ENCODE assay signal across 19 cellular contexts in the genomic region with DNA sequence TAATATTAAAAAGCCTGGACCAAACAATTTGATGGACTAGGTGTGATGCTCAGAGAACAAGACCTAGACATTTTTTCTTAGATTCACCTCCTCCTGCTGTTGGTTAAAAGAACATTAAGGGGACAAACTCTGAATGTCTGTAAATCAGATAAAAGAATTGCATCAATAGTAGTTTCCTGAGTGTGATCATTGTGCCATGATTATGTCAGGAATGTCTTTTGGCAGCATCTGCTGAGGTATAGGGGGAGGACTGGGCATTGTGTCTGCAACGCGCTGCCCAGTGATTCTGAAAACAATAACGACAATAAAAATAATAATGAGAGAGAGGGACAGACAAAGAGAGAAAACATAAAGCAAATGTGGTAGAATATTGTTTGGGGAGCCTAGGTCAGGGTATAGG. TPM values are rescaled to one million over a fixed set of nuclear protein-coding genes. Genes with fewer than 3 reads are reported as not detected.
DNase-seq lines count a peak whose midpoint lies in the region; TF ChIP-seq lines count a peak whose summit lies in the region.
"Had no signal": no experiment of that assay in that cellular context is flagged by ENCODE, and none has a peak within 500 bp of the region (broad histone marks: within the 10 kb centered on the region; RNA-seq: fewer than 3 reads in every experiment).

No MANE protein-coding gene starts in this region.

- no peak overlapping the region for H2BK12ac ChIP-seq in neuronal stem cell (ENCODE audit: low read length)

- H3K14ac ChIP-seq in neuronal stem cell (ENCODE audit: low read length), result no peak overlapping the region

- H3K27me3 ChIP-seq in neuronal stem cell (ENCODE audit: control insufficient read depth in 3 of 3, insufficient read depth in 3 of 3, low read depth in 1 of 3, low read length in 3 of 3) (peaks cover 0 to 20% (median 2%) of the 10 kb centered on the region in 3 experiments), sigmoid colon (peaks cover 0 to 2% (median 0%) of the 10 kb centered on the region in 3 donors)
- H3K27me3 ChIP-seq: ovary, tibial artery had no signal

- H3K9me3 ChIP-seq in neuronal stem cell (replicated peaks in 1 of 2; ENCODE audit: control insufficient read depth in 2 of 2, insufficient read depth in 1 of 2, low read depth in 1 of 2, low read length in 2 of 2) (no peaks in the 10 kb centered on the region), sigmoid colon (no peaks in the 10 kb centered on the region)
- H3K9me3 ChIP-seq: BLaER1 treated with 17β-estradiol and CSF1 and Interleukin-3, amounts not matched to agents 10 nM and 100 nM; left ventricle myocardium inferior; ovary; tibial artery had no signal

- no peak for TF ChIP-seq CTCF in sigmoid colon (IDR thresholded peaks at IDR 0.05)

- no peak overlapping the region for H2BK120ac ChIP-seq in neuronal stem cell (ENCODE audit: low read depth, low read length)

- no CpG with 5 or more reads among the region's 3 CpGs for WGBS in neuronal stem cell (ENCODE audit: extremely low coverage in 2 of 2, insufficient read length in 2 of 2, insufficient replicate concordance in 1 of 2), 2 donors
- WGBS in sigmoid colon, 2 donors, result 79 to 85% methylated on average over 3 of the region's 3 CpGs

- no peak overlapping the region for H3K23ac ChIP-seq in neuronal stem cell (ENCODE audit: low read depth, low read length, poor library complexity)

- no peak overlapping the region for H4K91ac ChIP-seq in neuronal stem cell (ENCODE audit: low read depth, low read length, poor library complexity)

- no peak overlapping the region for H2AK5ac ChIP-seq in neuronal stem cell (ENCODE audit: low read depth, low read length)

- H3K4me3 ChIP-seq in neuronal stem cell (ENCODE audit: low read length in 2 of 2) (no peak overlapping the region), sigmoid colon (no peak overlapping the region)
- H3K4me3 ChIP-seq: BLaER1 treated with 17β-estradiol and CSF1 and Interleukin-3, amounts not matched to agents 10 nM and 100 nM; left ventricle myocardium inferior; ovary; tibial artery had no signal

- peaks cover 0 to 8% of the 10 kb centered on the region in 2 donors for H3K4me1 ChIP-seq in neuronal stem cell (ENCODE audit: control insufficient read depth in 2 of 2, insufficient read depth in 1 of 2, low read depth in 1 of 2, low read length in 2 of 2)
- no peaks in the 10 kb centered on the region for H3K4me1 ChIP-seq in sigmoid colon
- H3K4me1 ChIP-seq: left ventricle myocardium inferior, tibial artery had no signal

- peak overlapping the region; percentile 18 for H2AFZ ChIP-seq in neuronal stem cell (ENCODE audit: low read length)

- H3K27ac ChIP-seq in neuronal stem cell (replicated peaks; ENCODE audit: low read length) (no peak overlapping the region), sigmoid colon (no peak overlapping the region)
- H3K27ac ChIP-seq: BLaER1 treated with 17β-estradiol and CSF1 and Interleukin-3, amounts not matched to agents 10 nM and 100 nM; HL-60; left ventricle myocardium inferior; ovary; tibial artery had no signal

- TF ChIP-seq POLR2A in sigmoid colon (IDR thresholded peaks at IDR 0.05), result no peak

- H3K79me1 ChIP-seq in neuronal stem cell (ENCODE audit: low read depth, low read length), result no peaks in the 10 kb centered on the region

- DNase-seq in GM03348 (ENCODE audit: low spot score), result peak; percentile 65
- peak; percentile 9 for DNase-seq in LHCN-M2 (ENCODE audit: low read depth)
- DNase-seq in astrocyte of the hippocampus (ENCODE audit: low read depth, low spot score), result peak; percentile 58
- no peak for DNase-seq in neuronal stem cell (ENCODE audit: low spot score)
- DNase-seq in sigmoid colon, result no peak
- DNase-seq in stimulated activated CD4-positive, alpha-beta T cell treated with anti-CD3 and anti-CD28 coated beads, Interleukin-4, amount 100 ng/mL, for 24 hours, result no peak
- no peak for DNase-seq in NCI-H1436 (lab: John Stamatoyannopoulos, UW)
- DNase-seq: activated naive CD4-positive, alpha-beta T cell treated with Interleukin-2 at 50 U/mL for 16 hours; DMS 273 treated with DMSO at 0.1 percent for 48 hours; effector memory CD4-positive, alpha-beta T cell; KG1; left ventricle myocardium inferior; NCI-H1105; NCI-H2171; ovary; small intestine; tibial artery had no signal

- H3K4ac ChIP-seq in neuronal stem cell (ENCODE audit: low read length), result no peak overlapping the region

- no peak overlapping the region for H3K4me2 ChIP-seq in neuronal stem cell (ENCODE audit: insufficient read depth, low read length, poor library complexity, severe bottlenecking)

- no peak overlapping the region for H3K9ac ChIP-seq in neuronal stem cell (ENCODE audit: low read depth, low read length, poor library complexity)
- H3K9ac ChIP-seq: BLaER1 treated with 17β-estradiol and CSF1 and Interleukin-3, amounts not matched to agents 10 nM and 100 nM had no signal

- H3K18ac ChIP-seq in neuronal stem cell (ENCODE audit: low read length), result no peak overlapping the region

- intact Hi-C loops in sigmoid colon (cut with DNase I), result no loop called here

- H2BK15ac ChIP-seq in neuronal stem cell (ENCODE audit: low read length), result no peak overlapping the region

- H4K8ac ChIP-seq in neuronal stem cell (ENCODE audit: low read depth, low read length), result no peak overlapping the region

- no peak for TF ChIP-seq EP300 in sigmoid colon (IDR thresholded peaks at IDR 0.05)

- no peak overlapping the region for H2BK5ac ChIP-seq in neuronal stem cell (ENCODE audit: low read length)

- H3K36me3 ChIP-seq in neuronal stem cell (replicated peaks in 1 of 2; ENCODE audit: control insufficient read depth in 2 of 2, insufficient read depth in 2 of 2, low read length in 2 of 2), result no peaks in the 10 kb centered on the region
- no peaks in the 10 kb centered on the region for H3K36me3 ChIP-seq in sigmoid colon
- H3K36me3 ChIP-seq: BLaER1 treated with 17β-estradiol and CSF1 and Interleukin-3, amounts not matched to agents 10 nM and 100 nM; left ventricle myocardium inferior; ovary; tibial artery had no signal

RNA-seq across cellular contexts. Expression of a gene that starts 6.9 kb away (rescaled TPM):
- total RNA-seq in LHCN-M2 (2014; rRNA removed), result 0.13 and 0.29 TPM in 2 replicates
- 0.19 TPM for polyA plus RNA-seq in LHCN-M2 (2012)
- polyA plus RNA-seq in neuronal stem cell (2013, experiment 1 of 2), result 0.14 TPM
- 0.08 TPM for polyA plus RNA-seq in neuronal stem cell (2013, experiment 2 of 2)
- not detected for total RNA-seq in sigmoid colon
- polyA plus RNA-seq in sigmoid colon, result not detected
- total RNA-seq: left ventricle myocardium inferior had no signal

RNA-seq across cellular contexts. Expression of a gene that starts 13.3 kb away (rescaled TPM):
- total RNA-seq in LHCN-M2 (2014; rRNA removed) (not detected in 2 replicates), sigmoid colon (not detected)
- polyA plus RNA-seq in LHCN-M2 (2012), result not detected
- not detected for polyA plus RNA-seq in neuronal stem cell (2013, experiment 1 of 2)
- polyA plus RNA-seq in neuronal stem cell (2013, experiment 2 of 2), result not detected
- polyA plus RNA-seq in sigmoid colon, result under 1 TPM in 1 of 3 donors, not detected in 2; 0.16 TPM
- total RNA-seq: left ventricle myocardium inferior, ovary had no signal
- polyA plus RNA-seq: ovary, small intestine had no signal

RNA-seq across cellular contexts. Expression of a gene that starts 46.8 kb away (rescaled TPM):
- 13.9 and 19.0 TPM in 2 replicates for total RNA-seq in LHCN-M2 (2014; rRNA removed)
- polyA plus RNA-seq in LHCN-M2 (2012), result 47.8 TPM
- 25.1 TPM for polyA plus RNA-seq in neuronal stem cell (2013, experiment 1 of 2)
- 23.8 TPM for polyA plus RNA-seq in neuronal stem cell (2013, experiment 2 of 2)
- total RNA-seq in sigmoid colon, result 10 to 100 TPM; 10.2 to 17.1 (median 14.9) TPM
- 100 to 1,000 TPM in 1 of 3 donors, 10 to 100 TPM in 2; 61.3 to 136 (median 89.8) TPM for polyA plus RNA-seq in sigmoid colon

Comparison
In these comparisons a context has a peak if more than half of its experiments do, and no peak if none do; other contexts are left out.
1. DNase-seq: peak in GM03348 (single experiment), LHCN-M2 (single experiment) and astrocyte of the hippocampus (single experiment); none in neuronal stem cell (single experiment), sigmoid colon (single experiment), stimulated activated CD4-positive, alpha-beta T cell treated with anti-CD3 and anti-CD28 coated beads, Interleukin-4, amount 100 ng/mL, for 24 hours (single experiment) and NCI-H1436 (single experiment).